Comparison of ENCODE assay signal across 1 cellular context in genomic region chr5:146048994-146049703, GRCh38.
TF ChIP-seq lines count a peak whose summit lies in the region.

No MANE protein-coding gene starts in this region.

TF ChIP-seq in WTC11, 78 proteins besides CTCF, POLR2A, EP300 and RAD21 (continued from another document):
- no peak for TF ChIP-seq TP53 (CRISPR knock-in tag; IDR thresholded peaks at IDR 0.05)
- peak; percentile 59 for TF ChIP-seq USF2 (CRISPR knock-in tag; IDR thresholded peaks at IDR 0.05)
- TF ChIP-seq IRF1 (CRISPR knock-in tag; IDR thresholded peaks at IDR 0.05) = no peak
- TF ChIP-seq EMX1 (CRISPR knock-in tag; IDR thresholded peaks at IDR 0.05) = no peak
- no peak for TF ChIP-seq ESRRA (CRISPR knock-in tag; IDR thresholded peaks at IDR 0.05; ENCODE audit: borderline replicate concordance)
- TF ChIP-seq OVOL2 (CRISPR knock-in tag; IDR thresholded peaks at IDR 0.05; ENCODE audit: borderline replicate concordance) = no peak
- no peak for TF ChIP-seq GABPB1 (CRISPR knock-in tag; IDR thresholded peaks at IDR 0.05)
- TF ChIP-seq ZNF263 (CRISPR knock-in tag; IDR thresholded peaks at IDR 0.05; ENCODE audit: low read depth) = no peak
